Comparison of ENCODE assay signal across 11 cellular contexts in the genomic region with DNA sequence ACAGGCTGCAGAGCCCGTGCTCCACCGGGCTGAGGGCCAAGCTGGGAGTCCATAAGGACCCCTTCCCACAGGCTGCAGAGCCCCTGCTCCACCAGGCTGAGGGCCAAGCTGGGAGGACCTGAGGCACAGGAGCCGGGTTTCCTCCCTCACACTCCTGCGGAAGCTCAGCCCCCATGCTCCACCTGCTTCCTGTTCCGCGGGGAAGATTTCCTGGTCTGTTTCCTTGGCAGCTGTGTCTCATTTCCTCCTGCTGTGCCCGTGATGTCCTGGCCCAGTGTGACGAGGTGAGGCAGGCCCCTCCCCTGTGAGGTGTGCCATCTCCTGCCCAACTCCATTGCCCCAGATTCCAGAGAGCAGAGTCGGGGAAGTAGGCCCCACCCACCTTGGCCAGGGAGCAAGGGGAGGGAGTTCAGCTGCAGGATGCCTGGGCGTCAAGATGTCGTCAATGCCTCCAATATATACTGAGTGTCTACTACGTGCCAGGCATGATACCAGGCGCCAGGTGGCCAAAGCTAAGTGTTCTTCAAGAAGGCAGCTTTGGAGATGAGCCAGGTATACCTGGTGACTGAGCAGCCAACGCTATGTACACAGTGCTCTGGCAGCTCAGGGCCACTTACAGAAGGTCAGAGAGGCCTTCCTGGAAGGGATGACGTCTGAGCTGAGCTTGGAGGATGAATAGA. TPM values are rescaled to one million over a fixed set of nuclear protein-coding genes. Genes with fewer than 3 reads are reported as not detected.
DNase-seq lines count a peak whose midpoint lies in the region; ATAC-seq and TF ChIP-seq lines count a peak whose summit lies in the region.
"Had no signal": no experiment of that assay in that cellular context is flagged by ENCODE, and none has a peak within 500 bp of the region (broad histone marks: within the 10 kb centered on the region; RNA-seq: fewer than 3 reads in every experiment).

No MANE protein-coding gene starts in this region.

- peaks cover 10% of the 10 kb centered on the region for H3K27me3 Mint-ChIP-seq in glutamatergic neuron (ENCODE audit: unreplicated experiment)
- H3K27me3 Mint-ChIP-seq: activated naive CD8-positive, alpha-beta T cell treated with anti-CD3 and anti-CD28 coated beads, Interleukin-2, amount 10 ng/mL, durations not matched to agents 7 days and 5 days had no signal

- H3K4me1 ChIP-seq in thyroid gland: peaks cover 33 to 68% of the 10 kb centered on the region in 2 donors
- H3K4me1 ChIP-seq in effector memory CD4-positive, alpha-beta T cell (ENCODE audit: control insufficient read depth, insufficient read depth, low read length, poor library complexity, severe bottlenecking): no peaks in the 10 kb centered on the region

- intact Hi-C loops in thyroid gland (cut with DNase I): no loop called here
- intact Hi-C loops in posterior cingulate gyrus (cut with DNase I): no loop called here

- H3K4me3 Mint-ChIP-seq in glutamatergic neuron (ENCODE audit: unreplicated experiment): peak overlapping the region; percentile 2
- H3K4me3 Mint-ChIP-seq: activated naive CD8-positive, alpha-beta T cell treated with anti-CD3 and anti-CD28 coated beads, Interleukin-2, amount 10 ng/mL, durations not matched to agents 7 days and 5 days had no signal

- WGBS in thyroid gland, 2 donors: 24 to 27% methylated on average over 13 to 14 of the region's 15 CpGs

- TF ChIP-seq POLR2A in thyroid gland (IDR thresholded peaks at IDR 0.05): peak; percentile 27 to 37

- H3K9me3 ChIP-seq in thyroid gland: no peaks in the 10 kb centered on the region
- no peaks in the 10 kb centered on the region for H3K9me3 ChIP-seq in effector memory CD4-positive, alpha-beta T cell (ENCODE audit: control insufficient read depth, low read length)
- H3K9me3 ChIP-seq: thoracic aorta had no signal

- no peaks in the 10 kb centered on the region for H3K36me3 Mint-ChIP-seq in glutamatergic neuron (ENCODE audit: unreplicated experiment)
- H3K36me3 Mint-ChIP-seq: activated naive CD8-positive, alpha-beta T cell treated with anti-CD3 and anti-CD28 coated beads, Interleukin-2, amount 10 ng/mL, durations not matched to agents 7 days and 5 days had no signal

- peaks cover 20% of the 10 kb centered on the region for H3K4me1 Mint-ChIP-seq in glutamatergic neuron (ENCODE audit: low read depth, unreplicated experiment)
- H3K4me1 Mint-ChIP-seq: activated naive CD8-positive, alpha-beta T cell treated with anti-CD3 and anti-CD28 coated beads, Interleukin-2, amount 10 ng/mL, durations not matched to agents 7 days and 5 days had no signal

- H3K27ac Mint-ChIP-seq in glutamatergic neuron (ENCODE audit: unreplicated experiment): no peak overlapping the region
- H3K27ac Mint-ChIP-seq: activated naive CD8-positive, alpha-beta T cell treated with anti-CD3 and anti-CD28 coated beads, Interleukin-2, amount 10 ng/mL, durations not matched to agents 7 days and 5 days had no signal

- H3K27ac ChIP-seq in thyroid gland: peak overlapping the region; percentile 72 to 88 (median 87)
- H3K27ac ChIP-seq in effector memory CD4-positive, alpha-beta T cell (ENCODE audit: insufficient read depth, low read length, poor library complexity, severe bottlenecking): no peak overlapping the region
- H3K27ac ChIP-seq: thoracic aorta had no signal

- H3K4me3 ChIP-seq in thyroid gland (replicated peaks in 1 of 3): no peak overlapping the region
- no peak overlapping the region for H3K4me3 ChIP-seq in effector memory CD4-positive, alpha-beta T cell (ENCODE audit: insufficient read depth, low read depth, low read length, poor library complexity, severe bottlenecking)
- H3K4me3 ChIP-seq: thoracic aorta had no signal

- no peaks in the 10 kb centered on the region for H3K27me3 ChIP-seq in thyroid gland
- H3K27me3 ChIP-seq in effector memory CD4-positive, alpha-beta T cell (replicated peaks; ENCODE audit: control insufficient read depth, insufficient read depth, low read length, poor library complexity, severe bottlenecking): no peaks in the 10 kb centered on the region

- TF ChIP-seq CTCF in glutamatergic neuron (IDR thresholded peaks at IDR 0.05; ENCODE audit: partially characterized antibody, unreplicated experiment) (no peak), thyroid gland (IDR thresholded peaks at IDR 0.05) (no peak)

- H3K9me3 Mint-ChIP-seq in glutamatergic neuron (ENCODE audit: unreplicated experiment): peaks cover 8% of the 10 kb centered on the region
- H3K9me3 Mint-ChIP-seq: activated naive CD8-positive, alpha-beta T cell treated with anti-CD3 and anti-CD28 coated beads, Interleukin-2, amount 10 ng/mL, durations not matched to agents 7 days and 5 days had no signal

- DNase-seq in NCI-H748 (lab: John Stamatoyannopoulos, UW; ENCODE audit: unreplicated experiment): peak; percentile 42
- DNase-seq in NCI-H748 treated with DMSO at 0.1 percent for 48 hours (lab: John Stamatoyannopoulos, UW): no peak
- peak; percentile 33 for DNase-seq in NCI-H524 treated with DMSO at 0.1 percent for 48 hours (lab: John Stamatoyannopoulos, UW)
- DNase-seq in glutamatergic neuron: no peak
- DNase-seq in thyroid gland: peak; percentile 96 to 97
- no peak for DNase-seq in effector memory CD4-positive, alpha-beta T cell
- DNase-seq in posterior cingulate gyrus: no peak
- DNase-seq: activated naive CD8-positive, alpha-beta T cell treated with anti-CD3 and anti-CD28 coated beads, Interleukin-2, amount 10 ng/mL, durations not matched to agents 7 days and 5 days; mesendoderm had no signal

- no peak for ATAC-seq in HG02852 (IDR thresholded peaks at IDR 0.05; ENCODE audit: unreplicated experiment)

- H3K36me3 ChIP-seq in thyroid gland: no peaks in the 10 kb centered on the region
- H3K36me3 ChIP-seq in effector memory CD4-positive, alpha-beta T cell (ENCODE audit: control insufficient read depth, insufficient read depth, low read length): no peaks in the 10 kb centered on the region
- H3K36me3 ChIP-seq: thoracic aorta had no signal

RNA-seq across cellular contexts. Expression of a gene that starts 58.8 kb away (rescaled TPM):
- 124 TPM for total RNA-seq in glutamatergic neuron (ENCODE audit: unreplicated experiment)
- total RNA-seq in thyroid gland: 10 to 100 TPM; 13.3 to 29.7 (median 24.1) TPM

Comparison
In these comparisons a context has a peak if more than half of its experiments do, and no peak if none do; other contexts are left out.
1. DNase-seq: peak in NCI-H748 (single experiment), NCI-H524 treated with DMSO at 0.1 percent for 48 hours (single experiment) and thyroid gland (2 of 2); none in NCI-H748 treated with DMSO at 0.1 percent for 48 hours (single experiment), glutamatergic neuron (single experiment), effector memory CD4-positive, alpha-beta T cell (0 of 3) and posterior cingulate gyrus (0 of 10).